24 cellular contexts compared by ENCODE assay signal in genomic region chr5:173550641-173551040, GRCh38.
A peak's percentile ranks its signal among the peaks of the same experiment; 100 is the strongest.
DNase-seq lines count a peak whose midpoint lies in the region; TF ChIP-seq lines count a peak whose summit lies in the region.
"Had no signal": no experiment of that assay in that cellular context is flagged by ENCODE, and none has a peak within 500 bp of the region (broad histone marks: within the 10 kb centered on the region; RNA-seq: fewer than 3 reads in every experiment).

No MANE protein-coding gene starts in this region.

- BruUV-seq in mammary epithelial cell (replicated peaks; lab: Mats Ljungman, UMichigan), result no TSS peak

- H3K27me3 Mint-ChIP-seq in endodermal cell (ENCODE audit: insufficient read depth), result no peaks in the 10 kb centered on the region

- H3K27ac ChIP-seq in endodermal cell (ENCODE audit: low read depth, low read length) (no peak overlapping the region), sigmoid colon (no peak overlapping the region), tibial nerve (peak overlapping the region in 3 of 4 donors; percentile 41 to 83 (median 42)), mammary epithelial cell (ENCODE audit: insufficient read depth, low read depth, low read length) (no peak overlapping the region)
- H3K27ac ChIP-seq: BLaER1 had no signal

- TF ChIP-seq CTCF in endodermal cell (conservative IDR thresholded peaks at IDR 0.05) (peak; percentile 20), sigmoid colon (IDR thresholded peaks at IDR 0.05) (no peak), tibial nerve (IDR thresholded peaks at IDR 0.05) (no peak), mammary epithelial cell (conservative IDR thresholded peaks at IDR 0.05 in 1 of 2, IDR thresholded peaks at IDR 0.05 in 1 of 2; ENCODE audit: extremely low read depth in 1 of 2, insufficient read depth in 1 of 2, low read depth in 1 of 2, low read length in 2 of 2) (no peak)

- TF ChIP-seq EP300 in sigmoid colon (IDR thresholded peaks at IDR 0.05), result no peak
- no peak for TF ChIP-seq EP300 in tibial nerve (IDR thresholded peaks at IDR 0.05)

- peaks cover 18% of the 10 kb centered on the region for H3K4me1 Mint-ChIP-seq in endodermal cell
- H3K4me1 Mint-ChIP-seq: CD14-positive monocyte; CD4-positive, alpha-beta memory T cell; CD4-positive, CD25-positive, alpha-beta regulatory T cell; CD8-positive, alpha-beta memory T cell had no signal

- H3K9ac ChIP-seq in endodermal cell (ENCODE audit: extremely low read depth, low read length, poor library complexity, severe bottlenecking), result no peak overlapping the region
- no peak overlapping the region for H3K9ac ChIP-seq in mammary epithelial cell (ENCODE audit: insufficient read depth, low read length)
- H3K9ac ChIP-seq: BLaER1 had no signal

- H3K4me3 ChIP-seq in endodermal cell (ENCODE audit: low read length) (no peak overlapping the region), sigmoid colon (no peak overlapping the region), tibial nerve (no peak overlapping the region), mammary epithelial cell (replicated peaks in 1 of 3; ENCODE audit: insufficient read depth in 1 of 3, low read depth in 2 of 3, low read length in 3 of 3) (no peak overlapping the region)
- H3K4me3 ChIP-seq: BLaER1, GM12878 had no signal

- no peaks in the 10 kb centered on the region for H3K9me3 Mint-ChIP-seq in endodermal cell
- H3K9me3 Mint-ChIP-seq: CD4-positive, alpha-beta memory T cell; CD8-positive, alpha-beta memory T cell had no signal

- H4K20me1 ChIP-seq in mammary epithelial cell (ENCODE audit: insufficient read depth, low read length), result no peaks in the 10 kb centered on the region
- H4K20me1 ChIP-seq: BLaER1 had no signal

- H3K4me1 ChIP-seq in endodermal cell (ENCODE audit: control insufficient read depth, insufficient read depth, low read length) (no peaks in the 10 kb centered on the region), sigmoid colon (peaks cover 0 to 17% (median 8%) of the 10 kb centered on the region in 4 donors), tibial nerve (peaks cover 0 to 4% (median 2%) of the 10 kb centered on the region in 4 donors), mammary epithelial cell (ENCODE audit: insufficient read depth, low read length) (peaks cover 9% of the 10 kb centered on the region)
- H3K4me1 ChIP-seq: BE2C had no signal

- in situ Hi-C loops in mammary epithelial cell (cut with MboI; ENCODE audit: low sequenced_read_pairs in 2 of 2), result loop anchor here (25.0 kb wide), 2 partner anchors 563 to 588 kb away; partner anchors contain the start of genes ATP6V0E1 (in 1 of the 2) and RPL26L1 (in 1 of the 2)

- DNase-seq in endodermal cell (no peak), sigmoid colon (peak; percentile 34), tibial nerve (ENCODE audit: low spot score in 2 of 2) (no peak), mammary epithelial cell (no peak), NCI-H345 (lab: John Stamatoyannopoulos, UW) (no peak)
- DNase-seq in activated CD4-positive, CD25-positive, alpha-beta regulatory T cell treated with anti-CD3 and anti-CD28 coated beads, Interleukin-2, amount 50 U/mL, for 72 hours, result no peak
- DNase-seq: 8988T; ACHN; BE2C; C1 segment of cervical spinal cord; CD4-positive, alpha-beta memory T cell; CD4-positive, CD25-positive, alpha-beta regulatory T cell; CD8-positive, alpha-beta memory T cell; COR-L47; DMS 273 treated with DMSO at 0.1 percent for 48 hours; DMS153; DMS53; DMS79; DND-41; EL; GDM1 had no signal

- CTCF ChIA-PET in mammary epithelial cell (lab: Charles Lee; ENCODE audit: low non-redundant PET), result no interaction called here

- H3K27me3 ChIP-seq in endodermal cell (ENCODE audit: control insufficient read depth, insufficient read depth, low read length, poor library complexity, severe bottlenecking) (no peaks in the 10 kb centered on the region), sigmoid colon (no peaks in the 10 kb centered on the region), tibial nerve (no peaks in the 10 kb centered on the region), mammary epithelial cell (ENCODE audit: insufficient read depth, low read length) (peaks cover 2% of the 10 kb centered on the region)
- H3K27me3 ChIP-seq: BLaER1 had no signal

- H3K79me2 ChIP-seq in mammary epithelial cell (ENCODE audit: insufficient read depth, low read length), result no peaks in the 10 kb centered on the region

- no peak for TF ChIP-seq POLR2A in sigmoid colon (IDR thresholded peaks at IDR 0.05)
- TF ChIP-seq POLR2A in tibial nerve (IDR thresholded peaks at IDR 0.05), result no peak

- no peaks in the 10 kb centered on the region for H3K36me3 Mint-ChIP-seq in endodermal cell (ENCODE audit: low read depth)
- H3K36me3 Mint-ChIP-seq: CD14-positive monocyte; CD4-positive, alpha-beta memory T cell; CD4-positive, CD25-positive, alpha-beta regulatory T cell; CD8-positive, alpha-beta memory T cell had no signal

- H3K4me3 Mint-ChIP-seq in endodermal cell, result no peak overlapping the region
- H3K4me3 Mint-ChIP-seq: CD14-positive monocyte; CD4-positive, alpha-beta memory T cell; CD4-positive, CD25-positive, alpha-beta regulatory T cell; CD8-positive, alpha-beta memory T cell had no signal

- dilution Hi-C loops in mammary epithelial cell (cut with HindIII; ENCODE audit: low sequenced_read_pairs), result no loop called here

- WGBS in endodermal cell (ENCODE audit: insufficient coverage in 1 of 2, insufficient read length in 1 of 2), 2 experiments, result 87 to 88% methylated on average over 2 to 6 of the region's 6 CpGs
- 41 to 67% methylated on average over 6 of the region's 6 CpGs for WGBS in sigmoid colon, 2 donors
- WGBS in tibial nerve, 2 donors, result 87% methylated on average over 6 of the region's 6 CpGs
- WGBS in mammary epithelial cell (ENCODE audit: low coverage, missing lambda C conversion rate), result 57% methylated on average over 6 of the region's 6 CpGs

- H3K9me3 ChIP-seq in endodermal cell (ENCODE audit: control insufficient read depth, low read length), result no peaks in the 10 kb centered on the region
- H3K9me3 ChIP-seq in sigmoid colon, result no peaks in the 10 kb centered on the region
- no peaks in the 10 kb centered on the region for H3K9me3 ChIP-seq in tibial nerve
- H3K9me3 ChIP-seq in mammary epithelial cell (replicated peaks; ENCODE audit: insufficient read depth, low read length), result no peaks in the 10 kb centered on the region
- H3K9me3 ChIP-seq: BE2C, BLaER1 had no signal

- H3K36me3 ChIP-seq in endodermal cell (ENCODE audit: control insufficient read depth, insufficient read depth, low read length) (no peaks in the 10 kb centered on the region), sigmoid colon (no peaks in the 10 kb centered on the region), tibial nerve (no peaks in the 10 kb centered on the region), mammary epithelial cell (ENCODE audit: insufficient read depth, low read length) (no peaks in the 10 kb centered on the region)
- H3K36me3 ChIP-seq: BE2C, BLaER1 had no signal

- H2AFZ ChIP-seq in mammary epithelial cell (ENCODE audit: low read depth, low read length), result no peak overlapping the region

- intact Hi-C loops in sigmoid colon (cut with DNase I), result no loop called here
- intact Hi-C loops in mammary epithelial cell (cut with micrococcal nuclease), result no loop called here

- H3K4me2 ChIP-seq in mammary epithelial cell (ENCODE audit: insufficient read depth, low read depth, low read length), result no peak overlapping the region
- H3K4me2 ChIP-seq: BLaER1 had no signal

- H3K27ac Mint-ChIP-seq in endodermal cell, result no peak overlapping the region
- H3K27ac Mint-ChIP-seq: CD14-positive monocyte; CD4-positive, alpha-beta memory T cell; CD4-positive, CD25-positive, alpha-beta regulatory T cell had no signal

Comparison
In these comparisons a context has a peak if more than half of its experiments do, and no peak if none do; other contexts are left out.
1. H3K27ac ChIP-seq: peak in tibial nerve (3 of 4); none in endodermal cell (single experiment), sigmoid colon (0 of 4) and mammary epithelial cell (single experiment).